ENCODE assay signal across 19 cellular contexts in the genomic region with DNA sequence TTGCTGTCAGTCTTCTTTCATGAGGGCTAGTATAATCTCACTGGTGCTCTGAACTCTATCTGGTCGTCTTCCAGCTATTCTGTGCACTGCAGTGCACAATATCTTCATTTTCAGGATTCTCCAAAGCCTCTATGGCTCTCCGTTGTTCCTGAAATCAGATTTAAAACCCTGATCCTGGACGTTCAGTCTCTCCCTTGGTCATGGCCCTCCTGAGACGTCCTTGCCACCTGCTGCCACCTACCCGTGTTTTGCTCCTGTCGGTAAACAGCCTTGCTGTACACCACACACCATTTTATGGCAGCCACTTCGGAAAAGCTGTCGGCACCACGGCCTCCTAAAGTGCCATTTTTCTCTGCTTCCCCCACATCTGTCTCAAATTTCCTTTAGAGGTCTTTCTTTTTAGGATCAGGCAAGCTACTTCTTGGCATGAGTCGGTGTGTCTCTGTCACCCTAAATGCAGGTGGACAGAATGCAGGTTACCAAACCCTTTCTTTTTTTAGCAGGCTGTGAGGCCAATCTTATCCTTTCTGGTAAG.
DNase-seq lines count a peak whose midpoint lies in the region; TF ChIP-seq lines count a peak whose summit lies in the region.
"Had no signal": no experiment of that assay in that cellular context is flagged by ENCODE, and none has a peak within 500 bp of the region (broad histone marks: within the 10 kb centered on the region; RNA-seq: fewer than 3 reads in every experiment).

No MANE protein-coding gene starts in this region.

- TF ChIP-seq CTCF in SK-N-SH (IDR thresholded peaks at IDR 0.05), result no peak

- H3K27ac Mint-ChIP-seq in activated CD4-positive, alpha-beta T cell treated with anti-CD3 and anti-CD28 coated beads, Interleukin-2, amount 10 ng/mL, durations not matched to agents 24 days and 14 days, result no peak overlapping the region
- no peak overlapping the region for H3K27ac Mint-ChIP-seq in activated CD4-positive, alpha-beta T cell treated with anti-CD3 and anti-CD28 coated beads, Interleukin-2, amount 10 ng/mL, durations not matched to agents 7 days and 5 days
- H3K27ac Mint-ChIP-seq: IgD-negative memory B cell had no signal

- intact Hi-C loops in activated CD4-positive, alpha-beta T cell treated with anti-CD3 and anti-CD28 coated beads, Interleukin-2, amount 10 ng/mL, durations not matched to agents 24 days and 14 days (cut with micrococcal nuclease), result no loop called here

- POLR2A ChIA-PET in activated CD4-positive, alpha-beta T cell treated with anti-CD3 and anti-CD28 coated beads, Interleukin-2, amount 10 ng/mL, durations not matched to agents 7 days and 5 days (lab: Charles Lee), result no interaction called here
- POLR2A ChIA-PET in SK-N-SH (lab: Yijun Ruan, JAX), result no interaction called here

- H3K27ac ChIP-seq in SK-N-SH (ENCODE audit: low read depth in 2 of 2, low read length in 1 of 2), result no peak overlapping the region
- H3K27ac ChIP-seq: C4-2B, RWPE1, SJSA1 had no signal

- no peak overlapping the region for H3K4me3 ChIP-seq in SK-N-SH (ENCODE audit: low read depth in 2 of 2, low read length in 1 of 2)
- H3K4me3 ChIP-seq: HAP-1, SJSA1 had no signal

- H3K9me2 ChIP-seq in SK-N-SH, result no peaks in the 10 kb centered on the region

- H3K4me2 ChIP-seq in SK-N-SH, result no peak overlapping the region

- WGBS in SK-N-SH (ENCODE audit: low lambda C conversion rate), result 36% methylated on average over 10 of the region's 10 CpGs

- no peak for TF ChIP-seq RAD21 in SK-N-SH (IDR thresholded peaks at IDR 0.05; ENCODE audit: low read length)

- H3K27me3 Mint-ChIP-seq in activated CD4-positive, alpha-beta T cell treated with anti-CD3 and anti-CD28 coated beads, Interleukin-2, amount 10 ng/mL, durations not matched to agents 24 days and 14 days, result no peaks in the 10 kb centered on the region
- peaks cover 8% of the 10 kb centered on the region for H3K27me3 Mint-ChIP-seq in activated CD4-positive, alpha-beta T cell treated with anti-CD3 and anti-CD28 coated beads, Interleukin-2, amount 10 ng/mL, durations not matched to agents 7 days and 5 days

- TF ChIP-seq EP300 in SK-N-SH (IDR thresholded peaks at IDR 0.05; ENCODE audit: borderline replicate concordance in 1 of 2, low read depth in 1 of 2, low read length in 1 of 2), result no peak

- no peak overlapping the region for H2AFZ ChIP-seq in SK-N-SH (ENCODE audit: low read depth)

- no peak overlapping the region for H3K9ac ChIP-seq in SK-N-SH

- no peaks in the 10 kb centered on the region for H4K20me1 ChIP-seq in SK-N-SH (ENCODE audit: insufficient read depth)

- H3K4me1 Mint-ChIP-seq in activated CD4-positive, alpha-beta T cell treated with anti-CD3 and anti-CD28 coated beads, Interleukin-2, amount 10 ng/mL, durations not matched to agents 24 days and 14 days, result no peaks in the 10 kb centered on the region
- H3K4me1 Mint-ChIP-seq in activated CD4-positive, alpha-beta T cell treated with anti-CD3 and anti-CD28 coated beads, Interleukin-2, amount 10 ng/mL, durations not matched to agents 7 days and 5 days, result no peaks in the 10 kb centered on the region
- H3K4me1 Mint-ChIP-seq: IgD-negative memory B cell had no signal

- CTCF ChIA-PET in activated CD4-positive, alpha-beta T cell treated with anti-CD3 and anti-CD28 coated beads, Interleukin-2, amount 10 ng/mL, durations not matched to agents 7 days and 5 days (lab: Charles Lee), result interaction anchor here (0.6 kb wide), 2 partner anchors 14 to 15 kb away, joined by 3 to 5 read pairs; no protein-coding TSS in a partner anchor
- CTCF ChIA-PET in SK-N-SH (lab: Yijun Ruan, JAX), result interaction anchor here (1.0 to 2.0 kb wide), 5 partner anchors 28 to 87 kb away, joined by 3 to 6 read pairs (median 3); no protein-coding TSS in a partner anchor

- no peaks in the 10 kb centered on the region for H3K9me3 ChIP-seq in SK-N-SH
- H3K9me3 ChIP-seq: HAP-1, SJSA1 had no signal

- H3K4me3 Mint-ChIP-seq in activated CD4-positive, alpha-beta T cell treated with anti-CD3 and anti-CD28 coated beads, Interleukin-2, amount 10 ng/mL, durations not matched to agents 24 days and 14 days, result no peak overlapping the region
- no peak overlapping the region for H3K4me3 Mint-ChIP-seq in activated CD4-positive, alpha-beta T cell treated with anti-CD3 and anti-CD28 coated beads, Interleukin-2, amount 10 ng/mL, durations not matched to agents 7 days and 5 days

- no peaks in the 10 kb centered on the region for H3K27me3 ChIP-seq in SK-N-SH (ENCODE audit: insufficient read depth)
- H3K27me3 ChIP-seq: SJSA1 had no signal

- H3F3A ChIP-seq in SK-N-SH (replicated peaks; ENCODE audit: insufficient read depth), result no peaks in the 10 kb centered on the region

- H3K36me3 ChIP-seq in SK-N-SH (replicated peaks in 1 of 2; ENCODE audit: control insufficient read depth in 1 of 2, insufficient read depth in 2 of 2, low read length in 1 of 2), result no peaks in the 10 kb centered on the region
- H3K36me3 ChIP-seq: HAP-1, SJSA1 had no signal

- DNase-seq in activated CD4-positive, alpha-beta T cell treated with anti-CD3 and anti-CD28 coated beads, Interleukin-2, amount 10 ng/mL, durations not matched to agents 24 days and 14 days, result peak; percentile 16
- DNase-seq in activated CD4-positive, alpha-beta T cell treated with anti-CD3 and anti-CD28 coated beads, Interleukin-2, amount 10 ng/mL, durations not matched to agents 7 days and 5 days, result no peak
- DNase-seq in NCI-H2107 (lab: John Stamatoyannopoulos, UW) (peak; percentile 42), cerebellar cortex (ENCODE audit: low spot score) (peak; percentile 64), DMS53 (lab: John Stamatoyannopoulos, UW) (no peak), NCI-H1417 (lab: John Stamatoyannopoulos, UW) (no peak), SK-N-SH (no peak)
- DNase-seq: Kasumi-1, NCI-H1417 treated with DMSO at 0.1 percent for 48 hours, NCI-H1930, NCI-H226, NCI-H748 treated with DMSO at 0.1 percent for 48 hours, PC-3, SW 1271 had no signal

- no peaks in the 10 kb centered on the region for H3K9me3 Mint-ChIP-seq in activated CD4-positive, alpha-beta T cell treated with anti-CD3 and anti-CD28 coated beads, Interleukin-2, amount 10 ng/mL, durations not matched to agents 24 days and 14 days
- H3K9me3 Mint-ChIP-seq in activated CD4-positive, alpha-beta T cell treated with anti-CD3 and anti-CD28 coated beads, Interleukin-2, amount 10 ng/mL, durations not matched to agents 7 days and 5 days, result peaks cover 2% of the 10 kb centered on the region
- H3K9me3 Mint-ChIP-seq: IgD-negative memory B cell had no signal

- H3K4me1 ChIP-seq in SK-N-SH (ENCODE audit: control insufficient read depth in 1 of 2, insufficient read depth in 2 of 2, low read depth in 1 of 2, low read length in 1 of 2), result no peaks in the 10 kb centered on the region
- H3K4me1 ChIP-seq: HAP-1, SJSA1 had no signal

- H3K79me2 ChIP-seq in SK-N-SH (ENCODE audit: insufficient read depth), result no peaks in the 10 kb centered on the region

- H3K36me3 Mint-ChIP-seq in activated CD4-positive, alpha-beta T cell treated with anti-CD3 and anti-CD28 coated beads, Interleukin-2, amount 10 ng/mL, durations not matched to agents 24 days and 14 days (ENCODE audit: low read depth), result no peaks in the 10 kb centered on the region
- no peaks in the 10 kb centered on the region for H3K36me3 Mint-ChIP-seq in activated CD4-positive, alpha-beta T cell treated with anti-CD3 and anti-CD28 coated beads, Interleukin-2, amount 10 ng/mL, durations not matched to agents 7 days and 5 days (ENCODE audit: low read depth)
- H3K36me3 Mint-ChIP-seq: IgD-negative memory B cell had no signal

TF ChIP-seq in SK-N-SH, 30 proteins besides CTCF, POLR2A, EP300 and RAD21:
- TF ChIP-seq SIN3A (IDR thresholded peaks at IDR 0.05; ENCODE audit: borderline replicate concordance, low read depth, low read length), result no peak
- TF ChIP-seq RCOR1 (IDR thresholded peaks at IDR 0.05; ENCODE audit: low read length), result no peak
- no peak for TF ChIP-seq FOXJ3 (CRISPR knock-in tag; IDR thresholded peaks at IDR 0.05)
- no peak for TF ChIP-seq JUND (IDR thresholded peaks at IDR 0.05)

Comparison
In these comparisons a context has a peak if more than half of its experiments do, and no peak if none do; other contexts are left out.
1. DNase-seq: peak in activated CD4-positive, alpha-beta T cell treated with anti-CD3 and anti-CD28 coated beads, Interleukin-2, amount 10 ng/mL, durations not matched to agents 24 days and 14 days (single experiment), NCI-H2107 (single experiment) and cerebellar cortex (single experiment); none in activated CD4-positive, alpha-beta T cell treated with anti-CD3 and anti-CD28 coated beads, Interleukin-2, amount 10 ng/mL, durations not matched to agents 7 days and 5 days (single experiment), DMS53 (single experiment), NCI-H1417 (0 of 3) and SK-N-SH (single experiment).